In genomic region chr1:7500381-7501258, GRCh38 we compare ENCODE assay signal across 17 cellular contexts.
"Had no signal": no experiment of that assay in that cellular context is flagged by ENCODE, and none has a peak within 500 bp of the region (broad histone marks: within the 10 kb centered on the region; RNA-seq: fewer than 3 reads in every experiment).

No MANE protein-coding gene starts in this region.

- H3K9me3 Mint-ChIP-seq: activated CD4-positive, alpha-beta T cell treated with anti-CD3 and anti-CD28 coated beads, Interleukin-2, amount 10 ng/mL, durations not matched to agents 7 days and 5 days; activated naive CD4-positive, alpha-beta T cell treated with anti-CD3 and anti-CD28 coated beads for 36 hours; activated T-cell treated with anti-CD3 and anti-CD28 coated beads, Interleukin-2, amount 50 U/mL, for 24 hours; activated T-helper 2 cell treated with anti-CD3 and anti-CD28 coated beads, Interferon-gamma antibody, Interleukin-2, Interleukin-4, amounts not matched to agents 10 μg/mL and 5 μg/mL and 100 μg/mL, durations not matched to agents 14 hours and 24 hours and 36 hours; central memory CD8-positive, alpha-beta T cell had no signal

- H3K36me3 ChIP-seq: colonic mucosa, tibial nerve had no signal

- H3K9me3 ChIP-seq: body of pancreas, colonic mucosa, tibial nerve had no signal

- H3K4me3 ChIP-seq: body of pancreas, colonic mucosa, tibial nerve had no signal

- H3K4me1 ChIP-seq: body of pancreas, colonic mucosa had no signal

- H3K27me3 ChIP-seq: body of pancreas, colonic mucosa, tibial nerve had no signal

- H3K4me3 Mint-ChIP-seq: activated CD4-positive, alpha-beta T cell treated with anti-CD3 and anti-CD28 coated beads, Interleukin-2, amount 10 ng/mL, durations not matched to agents 7 days and 5 days; activated CD8-positive, alpha-beta T cell treated with anti-CD3 and anti-CD28 coated beads, Interleukin-2, amount 10 ng/mL, durations not matched to agents 7 days and 5 days; activated naive CD4-positive, alpha-beta T cell treated with anti-CD3 and anti-CD28 coated beads for 36 hours; activated T-cell treated with anti-CD3 and anti-CD28 coated beads, Interleukin-2, amount 50 U/mL, for 24 hours; central memory CD8-positive, alpha-beta T cell had no signal

- H3K27ac ChIP-seq: body of pancreas, colonic mucosa had no signal

- H3K27ac Mint-ChIP-seq: activated CD4-positive, alpha-beta T cell treated with anti-CD3 and anti-CD28 coated beads, Interleukin-2, amount 10 ng/mL, durations not matched to agents 7 days and 5 days; activated CD8-positive, alpha-beta T cell treated with anti-CD3 and anti-CD28 coated beads, Interleukin-2, amount 10 ng/mL, durations not matched to agents 7 days and 5 days; activated naive CD4-positive, alpha-beta T cell treated with anti-CD3 and anti-CD28 coated beads for 36 hours; activated T-cell treated with anti-CD3 and anti-CD28 coated beads, Interleukin-2, amount 50 U/mL, for 24 hours; activated T-helper 2 cell treated with anti-CD3 and anti-CD28 coated beads, Interferon-gamma antibody, Interleukin-2, Interleukin-4, amounts not matched to agents 10 μg/mL and 5 μg/mL and 100 μg/mL, durations not matched to agents 14 hours and 24 hours and 36 hours had no signal

- H3K27me3 Mint-ChIP-seq: activated CD4-positive, alpha-beta T cell treated with anti-CD3 and anti-CD28 coated beads, Interleukin-2, amount 10 ng/mL, durations not matched to agents 7 days and 5 days; activated T-cell treated with anti-CD3 and anti-CD28 coated beads, Interleukin-2, amount 50 U/mL, for 24 hours; central memory CD8-positive, alpha-beta T cell had no signal

- DNase-seq: activated CD4-positive, alpha-beta T cell treated with anti-CD3 and anti-CD28 coated beads, Interleukin-2, amount 10 ng/mL, durations not matched to agents 7 days and 5 days; activated CD8-positive, alpha-beta T cell treated with anti-CD3 and anti-CD28 coated beads, Interleukin-2, amount 10 ng/mL, durations not matched to agents 7 days and 5 days; activated naive CD4-positive, alpha-beta T cell treated with anti-CD3 and anti-CD28 coated beads for 36 hours; activated T-cell treated with anti-CD3 and anti-CD28 coated beads, Interleukin-2, amount 50 U/mL, for 24 hours; body of pancreas; colonic mucosa; erythroblast; foreskin melanocyte; stimulated activated CD4-positive, alpha-beta T cell treated with anti-CD3 and anti-CD28 coated beads, Interleukin-12 subunit alpha, Interleukin-12 subunit beta, amount 100 ng/mL, for 4 hours; stimulated activated CD4-positive, alpha-beta T cell treated with anti-CD3 and anti-CD28 coated beads, Interleukin-1b, Interleukin-23, amount 100 ng/mL, for 48 hours; stimulated activated CD8-positive, alpha-beta memory T cell treated with anti-CD3 and anti-CD28 coated beads, Interleukin-4, amount 100 ng/mL, for 48 hours; stimulated activated naive CD4-positive, alpha-beta T cell had no signal

- ATAC-seq: activated CD4-positive, CD25-positive, alpha-beta regulatory T cell treated with anti-CD3 and anti-CD28 coated beads, Interleukin-2, amount 50 U/mL, for 24 hours; activated CD8-positive, alpha-beta T cell treated with anti-CD3 and anti-CD28 coated beads, Interleukin-2, amount 10 ng/mL, durations not matched to agents 7 days and 5 days; body of pancreas; left lobe of liver had no signal

- H3K4me1 Mint-ChIP-seq: activated CD4-positive, alpha-beta T cell treated with anti-CD3 and anti-CD28 coated beads, Interleukin-2, amount 10 ng/mL, durations not matched to agents 7 days and 5 days; central memory CD8-positive, alpha-beta T cell had no signal
